ENCODE assay signal across 8 cellular contexts in the genomic region with DNA sequence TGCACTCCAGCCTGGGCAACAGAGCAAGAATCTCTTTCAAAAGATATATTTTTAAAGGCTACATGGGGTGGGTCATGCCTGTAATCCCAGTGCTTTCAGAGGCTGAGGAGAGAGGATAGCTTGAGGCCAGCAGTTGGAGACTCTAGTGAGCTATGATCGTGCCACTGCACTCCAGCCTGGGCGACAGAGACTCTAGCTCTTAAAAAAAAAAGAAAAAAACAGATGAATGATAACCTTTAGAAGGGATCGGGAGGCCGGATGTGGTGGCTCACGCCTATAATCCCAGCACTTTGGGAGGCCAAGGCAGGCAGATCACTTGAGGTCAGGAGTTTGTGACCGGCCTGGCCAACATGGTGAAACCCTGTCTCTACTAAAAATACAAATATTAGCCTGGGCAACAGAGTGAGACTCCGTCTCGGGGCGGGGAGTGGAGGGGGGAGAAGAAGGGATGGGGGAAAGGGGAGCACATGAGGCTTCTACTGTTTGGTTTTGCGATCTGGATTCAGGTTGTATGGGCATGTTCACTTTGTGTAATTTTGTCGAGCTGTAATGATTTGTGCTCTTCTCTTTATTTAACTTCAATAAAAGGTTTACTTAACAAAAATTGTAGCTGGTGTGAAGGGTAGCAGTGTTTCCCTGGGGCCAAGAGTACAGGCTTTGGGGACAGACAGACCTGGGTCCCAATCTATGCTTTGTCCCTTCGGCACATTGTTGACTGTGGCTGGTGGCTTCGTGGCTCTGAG. TPM values are rescaled to one million over a fixed set of nuclear protein-coding genes. Genes with fewer than 3 reads are reported as not detected.
DNase-seq lines count a peak whose midpoint lies in the region; ATAC-seq, FAIRE-seq and TF ChIP-seq lines count a peak whose summit lies in the region.

No MANE protein-coding gene starts in this region.

- H2AFZ ChIP-seq in HCT116 (ENCODE audit: low read depth, low read length, poor library complexity, severe bottlenecking), result no peak overlapping the region

- H3K27me3 ChIP-seq in HCT116 (ENCODE audit: insufficient read depth, low read length) (no peaks in the 10 kb centered on the region), small intestine (ENCODE audit: control insufficient read depth in 2 of 2, insufficient read depth in 2 of 2, low read length in 2 of 2) (no peaks in the 10 kb centered on the region)

- peak overlapping the region; percentile 99 for H3K9ac ChIP-seq in HCT116 (ENCODE audit: low read length)

- H3K27ac Mint-ChIP-seq in WTC11, result peak overlapping the region; percentile 96

- DNase-seq in HCT116 (ENCODE audit: low read depth, low spot score) (no peak), WTC11 (ENCODE audit: low spot score) (no peak), foreskin melanocyte (peak; percentile 82), small intestine (no peak), kidney glomerular epithelial cell (lab: John Stamatoyannopoulos, UW) (no peak), frontal cortex (ENCODE audit: low spot score in 2 of 2) (no peak)

- no peaks in the 10 kb centered on the region for H3K9me3 Mint-ChIP-seq in WTC11

- intact Hi-C loops in HCT116 (cut with micrococcal nuclease), result loop anchor here (2.0 kb wide), 1 partner anchor 177 kb away; no protein-coding TSS in a partner anchor

- H3K9me2 ChIP-seq in HCT116 (ENCODE audit: insufficient read depth), result no peaks in the 10 kb centered on the region

- POLR2A ChIA-PET in HCT116 (lab: Charles Lee), result interaction anchor here (0.6 to 1.5 kb wide), 4 partner anchors 26 to 534 kb away, joined by 3 to 7 read pairs (median 4); a partner anchor contains a TSS
- POLR2A ChIA-PET in WTC11 (lab: Charles Lee), result interaction anchor here (0.6 to 1.2 kb wide), 8 partner anchors 8 to 121 kb away, joined by 3 to 10 read pairs (median 4); a partner anchor contains a TSS

- H3K4me3 ChIP-seq in HCT116 (replicated peaks in 1 of 2; ENCODE audit: low read depth in 1 of 2, low read length in 2 of 2), result peak overlapping the region; percentile 62 to 100
- H3K4me3 ChIP-seq in small intestine (ENCODE audit: low read depth in 1 of 2, low read length in 2 of 2), result peak overlapping the region; percentile 12 to 54

- no peaks in the 10 kb centered on the region for H3K9me3 ChIP-seq in HCT116 (ENCODE audit: control insufficient read depth in 1 of 2, insufficient read depth in 1 of 2, low read depth in 1 of 2, low read length in 2 of 2)
- no peaks in the 10 kb centered on the region for H3K9me3 ChIP-seq in small intestine (ENCODE audit: control insufficient read depth, low read depth)

- CTCF ChIA-PET in HCT116 (lab: Charles Lee), result interaction anchor here (0.9 to 1.7 kb wide), 9 partner anchors 8 to 248 kb away, joined by 3 to 10 read pairs (median 4); a partner anchor contains a TSS
- CTCF ChIA-PET in WTC11 (lab: Charles Lee), result interaction anchor here (0.8 to 2.6 kb wide), 19 partner anchors 9 to 248 kb away, joined by 3 to 23 read pairs (median 5); a partner anchor contains a TSS

- 61 to 68% (median 67%) methylated on average over 13 of the region's 13 CpGs for WGBS in small intestine, 3 donors

- peaks cover 25% of the 10 kb centered on the region for H3K4me1 Mint-ChIP-seq in WTC11

- RAD21 ChIA-PET in HCT116 (lab: Charles Lee; ENCODE audit: low non-redundant PET in 1 of 2, low total read pairs in 2 of 2, uncharacterized antibody in 2 of 2, unreplicated experiment in 2 of 2), result no interaction called here

- peak overlapping the region; percentile 99 for H3K4me2 ChIP-seq in HCT116 (ENCODE audit: low read length)

- BruUV-seq in HCT116 (replicated peaks; lab: Mats Ljungman, UMichigan), result no TSS peak

- H3K36me3 ChIP-seq in HCT116 (ENCODE audit: control insufficient read depth in 1 of 2, insufficient read depth in 2 of 2, low read length in 2 of 2), result peaks cover 22 to 24% of the 10 kb centered on the region in 2 experiments
- H3K36me3 ChIP-seq in small intestine (ENCODE audit: control insufficient read depth in 2 of 2, insufficient read depth in 2 of 2, low read length in 2 of 2), result peaks cover 11 to 12% of the 10 kb centered on the region in 2 donors

- no peak for TF ChIP-seq POLR2A in HCT116 (IDR thresholded peaks at IDR 0.05; ENCODE audit: borderline replicate concordance, extremely low read depth, insufficient read depth, insufficient read length)

- no peaks in the 10 kb centered on the region for H4K20me1 ChIP-seq in HCT116 (ENCODE audit: insufficient read depth)

- peaks cover 27% of the 10 kb centered on the region for H3K36me3 Mint-ChIP-seq in WTC11

- FAIRE-seq in small intestine (lab: Jason Lieb, UNC) (no peak), frontal cortex (lab: Jason Lieb, UNC) (no peak)

- H3K27ac ChIP-seq in HCT116 (ENCODE audit: low read depth, low read length) (peak overlapping the region; percentile 82), small intestine (ENCODE audit: low read depth in 1 of 2, low read length in 1 of 2) (peak overlapping the region; percentile 88 to 96)

- no peak for TF ChIP-seq RAD21 in HCT116 (IDR thresholded peaks at IDR 0.05; ENCODE audit: low read depth)

- peaks cover 6 to 18% of the 10 kb centered on the region in 2 experiments for H3K4me1 ChIP-seq in HCT116 (ENCODE audit: control insufficient read depth in 1 of 2, insufficient read depth in 2 of 2, low read length in 2 of 2)
- H3K4me1 ChIP-seq in small intestine (ENCODE audit: control insufficient read depth in 2 of 2, insufficient read depth in 1 of 2, low read depth in 1 of 2, low read length in 1 of 2), result peaks cover 4 to 7% of the 10 kb centered on the region in 2 donors

- TF ChIP-seq CTCF in HCT116 (IDR thresholded peaks at IDR 0.05 in 2 of 3, conservative IDR thresholded peaks at IDR 0.05 in 1 of 3; ENCODE audit: borderline replicate concordance in 1 of 3, insufficient read depth in 1 of 3, low read depth in 2 of 3, low read length in 2 of 3), result no peak
- TF ChIP-seq CTCF in WTC11 (IDR thresholded peaks at IDR 0.05), result no peak

- peaks cover 55% of the 10 kb centered on the region for H3K79me2 ChIP-seq in HCT116 (ENCODE audit: insufficient read depth, low read length)

- ATAC-seq in HCT116 (no peak; the same call in 1 of the 2 replicates), WTC11 (no peak), GM19023 (IDR thresholded peaks at IDR 0.05; ENCODE audit: unreplicated experiment) (no peak), GM19455 (IDR thresholded peaks at IDR 0.05; ENCODE audit: unreplicated experiment) (no peak)

- H3K4me3 Mint-ChIP-seq in WTC11, result peak overlapping the region; percentile 97

- H3K27me3 Mint-ChIP-seq in WTC11 (ENCODE audit: low read depth), result no peaks in the 10 kb centered on the region

TF ChIP-seq in HCT116, 20 proteins besides CTCF, POLR2A, EP300 and RAD21 (continues in another document):
- no peak for TF ChIP-seq POLR2AphosphoS5 (IDR thresholded peaks at IDR 0.05; ENCODE audit: low read depth, low read length)

TF ChIP-seq in WTC11, 78 proteins besides CTCF, POLR2A, EP300 and RAD21 (continues in another document):
- TF ChIP-seq, protein P1, sequence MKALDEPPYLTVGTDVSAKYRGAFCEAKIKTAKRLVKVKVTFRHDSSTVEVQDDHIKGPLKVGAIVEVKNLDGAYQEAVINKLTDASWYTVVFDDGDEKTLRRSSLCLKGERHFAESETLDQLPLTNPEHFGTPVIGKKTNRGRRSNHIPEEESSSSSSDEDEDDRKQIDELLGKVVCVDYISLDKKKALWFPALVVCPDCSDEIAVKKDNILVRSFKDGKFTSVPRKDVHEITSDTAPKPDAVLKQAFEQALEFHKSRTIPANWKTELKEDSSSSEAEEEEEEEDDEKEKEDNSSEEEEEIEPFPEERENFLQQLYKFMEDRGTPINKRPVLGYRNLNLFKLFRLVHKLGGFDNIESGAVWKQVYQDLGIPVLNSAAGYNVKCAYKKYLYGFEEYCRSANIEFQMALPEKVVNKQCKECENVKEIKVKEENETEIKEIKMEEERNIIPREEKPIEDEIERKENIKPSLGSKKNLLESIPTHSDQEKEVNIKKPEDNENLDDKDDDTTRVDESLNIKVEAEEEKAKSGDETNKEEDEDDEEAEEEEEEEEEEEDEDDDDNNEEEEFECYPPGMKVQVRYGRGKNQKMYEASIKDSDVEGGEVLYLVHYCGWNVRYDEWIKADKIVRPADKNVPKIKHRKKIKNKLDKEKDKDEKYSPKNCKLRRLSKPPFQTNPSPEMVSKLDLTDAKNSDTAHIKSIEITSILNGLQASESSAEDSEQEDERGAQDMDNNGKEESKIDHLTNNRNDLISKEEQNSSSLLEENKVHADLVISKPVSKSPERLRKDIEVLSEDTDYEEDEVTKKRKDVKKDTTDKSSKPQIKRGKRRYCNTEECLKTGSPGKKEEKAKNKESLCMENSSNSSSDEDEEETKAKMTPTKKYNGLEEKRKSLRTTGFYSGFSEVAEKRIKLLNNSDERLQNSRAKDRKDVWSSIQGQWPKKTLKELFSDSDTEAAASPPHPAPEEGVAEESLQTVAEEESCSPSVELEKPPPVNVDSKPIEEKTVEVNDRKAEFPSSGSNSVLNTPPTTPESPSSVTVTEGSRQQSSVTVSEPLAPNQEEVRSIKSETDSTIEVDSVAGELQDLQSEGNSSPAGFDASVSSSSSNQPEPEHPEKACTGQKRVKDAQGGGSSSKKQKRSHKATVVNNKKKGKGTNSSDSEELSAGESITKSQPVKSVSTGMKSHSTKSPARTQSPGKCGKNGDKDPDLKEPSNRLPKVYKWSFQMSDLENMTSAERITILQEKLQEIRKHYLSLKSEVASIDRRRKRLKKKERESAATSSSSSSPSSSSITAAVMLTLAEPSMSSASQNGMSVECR (CRISPR knock-in tag; IDR thresholded peaks at IDR 0.05; ENCODE audit: borderline replicate concordance), result no peak
- TF ChIP-seq SP1 (CRISPR knock-in tag; conservative IDR thresholded peaks at IDR 0.05) (no peak), PRRX2 (CRISPR knock-in tag; IDR thresholded peaks at IDR 0.05) (no peak), CREM (CRISPR knock-in tag; IDR thresholded peaks at IDR 0.05) (no peak), ATF1 (CRISPR knock-in tag; IDR thresholded peaks at IDR 0.05) (no peak)
- TF ChIP-seq, protein P2, sequence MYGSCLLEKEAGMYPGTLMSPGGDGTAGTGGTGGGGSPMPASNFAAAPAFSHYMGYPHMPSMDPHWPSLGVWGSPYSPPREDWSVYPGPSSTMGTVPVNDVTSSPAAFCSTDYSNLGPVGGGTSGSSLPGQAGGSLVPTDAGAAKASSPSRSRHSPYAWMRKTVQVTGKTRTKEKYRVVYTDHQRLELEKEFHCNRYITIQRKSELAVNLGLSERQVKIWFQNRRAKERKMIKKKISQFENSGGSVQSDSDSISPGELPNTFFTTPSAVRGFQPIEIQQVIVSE (CRISPR knock-in tag; IDR thresholded peaks at IDR 0.05; ENCODE audit: borderline replicate concordance), result no peak

RNA-seq across cellular contexts. Expression of a gene that starts 1.1 kb away (rescaled TPM):
- total RNA-seq in HCT116 (2021; ENCODE audit: unreplicated experiment), result 120 TPM
- 136 and 141 TPM in 2 replicates for polyA plus RNA-seq in HCT116 (2012)
- 96.7 to 105 TPM (median 97.2 TPM) in 3 replicates for total RNA-seq in WTC11 (2021)
- polyA plus RNA-seq in small intestine, result 100 to 1,000 TPM in 1 of 3 donors, 10 to 100 TPM in 2; 84.1 to 111 (median 99.2) TPM
- total RNA-seq in frontal cortex, result 99.9 TPM

RNA-seq across cellular contexts. Expression of a gene that starts 27.0 kb away (rescaled TPM):
- 0.64 TPM for total RNA-seq in HCT116 (2021; ENCODE audit: unreplicated experiment)
- 0.04 and 0.17 TPM in 2 replicates for polyA plus RNA-seq in HCT116 (2012)
- 1.1 to 2.1 TPM (median 1.1 TPM) in 3 replicates for total RNA-seq in WTC11 (2021)
- polyA plus RNA-seq in small intestine, result 1 to 10 TPM in 1 of 3 donors, under 1 TPM in 2; under 0.01 to 1.2 (median 0.67) TPM
- total RNA-seq in frontal cortex, result 15.9 TPM

RNA-seq across cellular contexts. Expression of a gene that starts 35.4 kb away (rescaled TPM):
- total RNA-seq in HCT116 (2021; ENCODE audit: unreplicated experiment) (5.7 TPM), WTC11 (2021) (2.8 to 4.4 TPM (median 3.5 TPM) in 3 replicates), frontal cortex (0.82 TPM)
- polyA plus RNA-seq in HCT116 (2012), result 2.0 and 2.4 TPM in 2 replicates
- polyA plus RNA-seq in small intestine, result 100 to 1,000 TPM in 1 of 3 donors, 10 to 100 TPM in 2; 17.0 to 139 (median 23.5) TPM
